24 cellular contexts compared by ENCODE assay signal in genomic region chr7:42194218-42194617, GRCh38. TPM values are rescaled to one million over a fixed set of nuclear protein-coding genes. Genes with fewer than 3 reads are reported as not detected.
A peak's percentile ranks its signal among the peaks of the same experiment; 100 is the strongest.
DNase-seq lines count a peak whose midpoint lies in the region; ATAC-seq, FAIRE-seq and TF ChIP-seq lines count a peak whose summit lies in the region.
"Had no signal": no experiment of that assay in that cellular context is flagged by ENCODE, and none has a peak within 500 bp of the region (broad histone marks: within the 10 kb centered on the region; RNA-seq: fewer than 3 reads in every experiment).

No MANE protein-coding gene starts in this region.

- H3K4me3 ChIP-seq in endothelial cell of umbilical vein (replicated peaks in 1 of 3; ENCODE audit: insufficient read depth in 1 of 3, low read depth in 1 of 3, low read length in 3 of 3) (no peak overlapping the region), uterus (no peak overlapping the region)
- H3K4me3 ChIP-seq: left lung, pancreas, PC-9, SK-N-MC had no signal

- H3K4me1 ChIP-seq in endothelial cell of umbilical vein (ENCODE audit: control insufficient read depth, extremely low read depth, insufficient read depth, low read length) = peaks cover 14% of the 10 kb centered on the region
- peaks cover 10% of the 10 kb centered on the region in 2 donors for H3K4me1 ChIP-seq in uterus
- H3K4me1 ChIP-seq: left lung, pancreas had no signal

- H3K79me2 ChIP-seq in endothelial cell of umbilical vein (ENCODE audit: control insufficient read depth, insufficient read depth, low read length) = no peaks in the 10 kb centered on the region

- dilution Hi-C loops in endothelial cell of umbilical vein (cut with MboI; ENCODE audit: extremely low pct_ligation_motif_present, low sequenced_read_pairs) = no loop called here

- no TSS peak for BruUV-seq in endothelial cell of umbilical vein (replicated peaks; lab: Mats Ljungman, UMichigan)

- H3K9ac ChIP-seq in endothelial cell of umbilical vein (replicated peaks; ENCODE audit: extremely low read depth, insufficient read depth, low read length) = no peak overlapping the region

- H4K20me1 ChIP-seq in endothelial cell of umbilical vein (replicated peaks; ENCODE audit: control insufficient read depth, extremely low read depth, insufficient read depth, low read length) = no peaks in the 10 kb centered on the region

- H3K4me1 Mint-ChIP-seq in activated naive CD8-positive, alpha-beta T cell treated with anti-CD3 and anti-CD28 coated beads, Interleukin-2, amount 10 ng/mL, durations not matched to agents 7 days and 5 days = peaks cover 14% of the 10 kb centered on the region
- H3K4me1 Mint-ChIP-seq in activated naive CD8-positive, alpha-beta T cell treated with anti-CD3 and anti-CD28 coated beads, Interleukin-2, amount 50 U/mL, for 24 hours = peaks cover 14% of the 10 kb centered on the region
- H3K4me1 Mint-ChIP-seq in natural killer cell treated with Interleukin-12 subunit alpha and Interleukin-12 subunit beta and Interleukin-15 and Interleukin-18, amount 100 ng/mL, for 72 hours (ENCODE audit: low read depth in 2 of 2) = peaks cover 10 to 12% of the 10 kb centered on the region in 2 donors

- intact Hi-C loops in endothelial cell of umbilical vein (cut with micrococcal nuclease) = no loop called here
- intact Hi-C loops in uterus (cut with DNase I; ENCODE audit: low total_unique reads) = no loop called here

- ATAC-seq in activated naive CD8-positive, alpha-beta T cell treated with anti-CD3 and anti-CD28 coated beads, Interleukin-2, amount 10 ng/mL, durations not matched to agents 7 days and 5 days (ENCODE audit: low read depth) = no peak
- ATAC-seq in activated naive CD8-positive, alpha-beta T cell treated with anti-CD3 and anti-CD28 coated beads, Interleukin-2, amount 50 U/mL, for 24 hours = no peak
- no peak for ATAC-seq in natural killer cell treated with Interleukin-12 subunit alpha and Interleukin-12 subunit beta and Interleukin-15 and Interleukin-18, amount 100 ng/mL, for 72 hours
- ATAC-seq: activated CD4-positive, CD25-positive, alpha-beta regulatory T cell treated with anti-CD3 and anti-CD28 coated beads, Interleukin-2, amount 50 U/mL, for 24 hours; left lung; pancreas had no signal

- DNase-seq in activated naive CD8-positive, alpha-beta T cell treated with anti-CD3 and anti-CD28 coated beads, Interleukin-2, amount 10 ng/mL, durations not matched to agents 7 days and 5 days = no peak
- no peak for DNase-seq in activated naive CD8-positive, alpha-beta T cell treated with anti-CD3 and anti-CD28 coated beads, Interleukin-2, amount 50 U/mL, for 24 hours
- no peak for DNase-seq in endothelial cell of umbilical vein (ENCODE audit: low read depth, low spot score)
- no peak for DNase-seq in natural killer cell treated with Interleukin-12 subunit alpha and Interleukin-12 subunit beta and Interleukin-15 and Interleukin-18, amount 100 ng/mL, for 72 hours (ENCODE audit: low spot score)
- DNase-seq in uterus = no peak
- no peak for DNase-seq in stimulated activated CD4-positive, alpha-beta T cell treated with anti-CD3 and anti-CD28 coated beads, Interleukin-12 subunit alpha, Interleukin-12 subunit beta, amount 100 ng/mL, for 4 hours
- no peak for DNase-seq in activated CD4-positive, alpha-beta T cell treated with anti-CD3 and anti-CD28 coated beads for 48 hours
- no peak for DNase-seq in NCI-H2171 (lab: John Stamatoyannopoulos, UW)
- DNase-seq: 8988T; activated naive CD8-positive, alpha-beta T cell treated with anti-CD3 and anti-CD28 coated beads for 36 hours; CD4-positive, CD25-positive, alpha-beta regulatory T cell; DMS153; GF-D8; H9; left lung; NCI-H1694 treated with DMSO at 0.1 percent for 48 hours; NCI-H226; pancreas; PC-9 had no signal

- H3K27me3 ChIP-seq in endothelial cell of umbilical vein (ENCODE audit: control insufficient read depth in 2 of 2, insufficient read depth in 2 of 2, low read length in 2 of 2) (no peaks in the 10 kb centered on the region), uterus (no peaks in the 10 kb centered on the region)
- H3K27me3 ChIP-seq: left lung, pancreas had no signal

- no peaks in the 10 kb centered on the region for H3K9me3 Mint-ChIP-seq in activated naive CD8-positive, alpha-beta T cell treated with anti-CD3 and anti-CD28 coated beads, Interleukin-2, amount 10 ng/mL, durations not matched to agents 7 days and 5 days
- H3K9me3 Mint-ChIP-seq in activated naive CD8-positive, alpha-beta T cell treated with anti-CD3 and anti-CD28 coated beads, Interleukin-2, amount 50 U/mL, for 24 hours = no peaks in the 10 kb centered on the region
- no peaks in the 10 kb centered on the region for H3K9me3 Mint-ChIP-seq in natural killer cell treated with Interleukin-12 subunit alpha and Interleukin-12 subunit beta and Interleukin-15 and Interleukin-18, amount 100 ng/mL, for 72 hours
- H3K9me3 Mint-ChIP-seq: activated naive CD8-positive, alpha-beta T cell treated with anti-CD3 and anti-CD28 coated beads for 36 hours; H9 had no signal

- H2AFZ ChIP-seq in endothelial cell of umbilical vein (ENCODE audit: low read depth, low read length) = no peak overlapping the region
- H2AFZ ChIP-seq: PC-9 had no signal

- H3K4me3 Mint-ChIP-seq in activated naive CD8-positive, alpha-beta T cell treated with anti-CD3 and anti-CD28 coated beads, Interleukin-2, amount 10 ng/mL, durations not matched to agents 7 days and 5 days = peak overlapping the region; percentile 48
- H3K4me3 Mint-ChIP-seq in activated naive CD8-positive, alpha-beta T cell treated with anti-CD3 and anti-CD28 coated beads, Interleukin-2, amount 50 U/mL, for 24 hours = no peak overlapping the region
- peak overlapping the region; percentile 23 for H3K4me3 Mint-ChIP-seq in natural killer cell treated with Interleukin-12 subunit alpha and Interleukin-12 subunit beta and Interleukin-15 and Interleukin-18, amount 100 ng/mL, for 72 hours
- H3K4me3 Mint-ChIP-seq: activated naive CD8-positive, alpha-beta T cell treated with anti-CD3 and anti-CD28 coated beads for 36 hours; H9 had no signal

- no peaks in the 10 kb centered on the region for H3K36me3 ChIP-seq in endothelial cell of umbilical vein (ENCODE audit: control insufficient read depth in 2 of 2, extremely low read depth in 1 of 2, insufficient read depth in 2 of 2, low read length in 2 of 2)
- H3K36me3 ChIP-seq in uterus = no peaks in the 10 kb centered on the region
- H3K36me3 ChIP-seq: left lung, pancreas had no signal

- H3K9me3 ChIP-seq in endothelial cell of umbilical vein (replicated peaks; ENCODE audit: control insufficient read depth, insufficient read depth, low read length) (no peaks in the 10 kb centered on the region), uterus (no peaks in the 10 kb centered on the region)
- H3K9me3 ChIP-seq: left lung, pancreas had no signal

- peaks cover 1% of the 10 kb centered on the region for H3K27me3 Mint-ChIP-seq in activated naive CD8-positive, alpha-beta T cell treated with anti-CD3 and anti-CD28 coated beads, Interleukin-2, amount 10 ng/mL, durations not matched to agents 7 days and 5 days
- H3K27me3 Mint-ChIP-seq in activated naive CD8-positive, alpha-beta T cell treated with anti-CD3 and anti-CD28 coated beads, Interleukin-2, amount 50 U/mL, for 24 hours = no peaks in the 10 kb centered on the region
- no peaks in the 10 kb centered on the region for H3K27me3 Mint-ChIP-seq in natural killer cell treated with Interleukin-12 subunit alpha and Interleukin-12 subunit beta and Interleukin-15 and Interleukin-18, amount 100 ng/mL, for 72 hours
- H3K27me3 Mint-ChIP-seq: activated naive CD8-positive, alpha-beta T cell treated with anti-CD3 and anti-CD28 coated beads for 36 hours; CD4-positive, CD25-positive, alpha-beta regulatory T cell had no signal

- H3K27ac ChIP-seq in endothelial cell of umbilical vein (ENCODE audit: insufficient read depth, low read depth, low read length) = no peak overlapping the region
- peak overlapping the region; percentile 70 to 73 for H3K27ac ChIP-seq in uterus
- H3K27ac ChIP-seq: epithelial cell of prostate, HL-60, left lung, pancreas, PC-9, SK-N-MC had no signal

- FAIRE-seq in endothelial cell of umbilical vein (lab: Jason Lieb, UNC) = no peak
- FAIRE-seq: bronchial epithelial cell, pancreas had no signal

- POLR2A ChIA-PET in activated naive CD8-positive, alpha-beta T cell treated with anti-CD3 and anti-CD28 coated beads, Interleukin-2, amount 10 ng/mL, durations not matched to agents 7 days and 5 days (lab: Charles Lee) = no interaction called here
- POLR2A ChIA-PET in endothelial cell of umbilical vein (lab: Charles Lee) = no interaction called here

- no peaks in the 10 kb centered on the region for H3K36me3 Mint-ChIP-seq in activated naive CD8-positive, alpha-beta T cell treated with anti-CD3 and anti-CD28 coated beads, Interleukin-2, amount 10 ng/mL, durations not matched to agents 7 days and 5 days
- H3K36me3 Mint-ChIP-seq in activated naive CD8-positive, alpha-beta T cell treated with anti-CD3 and anti-CD28 coated beads, Interleukin-2, amount 50 U/mL, for 24 hours (ENCODE audit: low read depth) = no peaks in the 10 kb centered on the region
- no peaks in the 10 kb centered on the region for H3K36me3 Mint-ChIP-seq in natural killer cell treated with Interleukin-12 subunit alpha and Interleukin-12 subunit beta and Interleukin-15 and Interleukin-18, amount 100 ng/mL, for 72 hours
- H3K36me3 Mint-ChIP-seq: activated naive CD8-positive, alpha-beta T cell treated with anti-CD3 and anti-CD28 coated beads for 36 hours; CD4-positive, CD25-positive, alpha-beta regulatory T cell had no signal

- no peak for TF ChIP-seq CTCF in endothelial cell of umbilical vein (IDR thresholded peaks at IDR 0.05; ENCODE audit: extremely low read depth in 1 of 2, insufficient read depth in 1 of 2, low read depth in 1 of 2, low read length in 2 of 2)
- no peak for TF ChIP-seq CTCF in uterus (IDR thresholded peaks at IDR 0.05)

- TF ChIP-seq POLR2A in endothelial cell of umbilical vein (IDR thresholded peaks at IDR 0.05; ENCODE audit: low read depth, low read length) = no peak
- TF ChIP-seq POLR2A in uterus (IDR thresholded peaks at IDR 0.05) = no peak

- CTCF ChIA-PET in endothelial cell of umbilical vein (lab: Charles Lee) = interaction anchor here (1.1 to 1.5 kb wide), 2 partner anchors 8 to 13 kb away, joined by 4 read pairs; no protein-coding TSS in a partner anchor

- H3K9me1 ChIP-seq in endothelial cell of umbilical vein (replicated peaks; ENCODE audit: control insufficient read depth, extremely low read depth, insufficient read depth, low read length) = no peaks in the 10 kb centered on the region

- peak overlapping the region; percentile 10 for H3K27ac Mint-ChIP-seq in activated naive CD8-positive, alpha-beta T cell treated with anti-CD3 and anti-CD28 coated beads, Interleukin-2, amount 10 ng/mL, durations not matched to agents 7 days and 5 days
- no peak overlapping the region for H3K27ac Mint-ChIP-seq in activated naive CD8-positive, alpha-beta T cell treated with anti-CD3 and anti-CD28 coated beads, Interleukin-2, amount 50 U/mL, for 24 hours
- H3K27ac Mint-ChIP-seq in natural killer cell treated with Interleukin-12 subunit alpha and Interleukin-12 subunit beta and Interleukin-15 and Interleukin-18, amount 100 ng/mL, for 72 hours = peak overlapping the region in 1 of 2 donors; percentile 67
- H3K27ac Mint-ChIP-seq: activated naive CD8-positive, alpha-beta T cell treated with anti-CD3 and anti-CD28 coated beads for 36 hours; H9 had no signal

- peak overlapping the region; percentile 35 for H3K4me2 ChIP-seq in endothelial cell of umbilical vein (ENCODE audit: insufficient read depth, low read length)
- H3K4me2 ChIP-seq: PC-9 had no signal

RNA-seq across cellular contexts. Expression of gene GLI3, which starts 42.8 kb away (rescaled TPM):
- total RNA-seq in activated naive CD8-positive, alpha-beta T cell treated with anti-CD3 and anti-CD28 coated beads, Interleukin-2, amount 10 ng/mL, durations not matched to agents 7 days and 5 days = 1 to 10 TPM in 1 of 2 experiments, under 1 TPM in 1; 0.75 to 1.3 TPM
- total RNA-seq in endothelial cell of umbilical vein (24.9 and 30.3 TPM in 2 replicates), uterus (100 to 1,000 TPM in 1 of 4 donors, 10 to 100 TPM in 3; 16.5 to 105 (median 22.6) TPM)
- polyA plus RNA-seq in endothelial cell of umbilical vein = 5.1 and 6.0 TPM in 2 replicates
- 5.3 and 5.8 TPM in 2 replicates for polyA plus RNA-seq in endothelial cell of umbilical vein (2011; cell fraction: cytosol; rRNA removed)
- 11.8 and 18.7 TPM in 2 replicates for polyA plus RNA-seq in endothelial cell of umbilical vein (2011; cell fraction: nucleus; rRNA removed)
- 6.0 and 8.6 TPM in 2 replicates for polyA plus RNA-seq in endothelial cell of umbilical vein (2012)
- polyA minus RNA-seq in endothelial cell of umbilical vein = 28.1 and 30.1 TPM in 2 replicates
- polyA minus RNA-seq in endothelial cell of umbilical vein (2011; cell fraction: cytosol; rRNA and poly(A)+ RNA removed) = 1.1 TPM
- polyA minus RNA-seq in endothelial cell of umbilical vein (2011; cell fraction: nucleus; rRNA and poly(A)+ RNA removed) = 32.5 and 40.2 TPM in 2 replicates
- total RNA-seq in natural killer cell treated with Interleukin-12 subunit alpha and Interleukin-12 subunit beta and Interleukin-15 and Interleukin-18, amount 100 ng/mL, for 72 hours = 1 to 10 TPM in 1 of 2 donors, under 1 TPM in 1; 0.25 to 1.1 TPM
- total RNA-seq: activated naive CD8-positive, alpha-beta T cell treated with anti-CD3 and anti-CD28 coated beads for 36 hours; CD4-positive, CD25-positive, alpha-beta regulatory T cell; PC-9 had no signal
- polyA plus RNA-seq: CD4-positive, CD25-positive, alpha-beta regulatory T cell had no signal

Comparison
In these comparisons a context has a peak if more than half of its experiments do, and no peak if none do; other contexts are left out.
1. RNA of gene GLI3, which starts 42.8 kb away (total RNA-seq): 16.5 to 105 TPM in uterus and 24.9 to 30.3 TPM in endothelial cell of umbilical vein; 0.75 to 1.3 TPM in activated naive CD8-positive, alpha-beta T cell treated with anti-CD3 and anti-CD28 coated beads, Interleukin-2, amount 10 ng/mL, durations not matched to agents 7 days and 5 days and 0.25 to 1.1 TPM in natural killer cell treated with Interleukin-12 subunit alpha and Interleukin-12 subunit beta and Interleukin-15 and Interleukin-18, amount 100 ng/mL, for 72 hours; every median in the first group is over 4 times any median in the second.